In genomic region chr1:89987170-89987819, GRCh38 we compare ENCODE assay signal across 8 cellular contexts. TPM values are rescaled to one million over a fixed set of nuclear protein-coding genes. Genes with fewer than 3 reads are reported as not detected.
DNase-seq lines count a peak whose midpoint lies in the region; ATAC-seq, FAIRE-seq and TF ChIP-seq lines count a peak whose summit lies in the region.

No MANE protein-coding gene starts in this region.

- FAIRE-seq in keratinocyte (lab: Jason Lieb, UNC) = peak; percentile 98

- no peaks in the 10 kb centered on the region for H3K9me1 ChIP-seq in keratinocyte (ENCODE audit: control insufficient read depth, extremely low read depth, insufficient read depth, low read length)

- peaks cover 0 to 13% of the 10 kb centered on the region in 2 donors for H3K27me3 Mint-ChIP-seq in T-cell

- no peaks in the 10 kb centered on the region for H3K79me2 ChIP-seq in keratinocyte (ENCODE audit: control insufficient read depth, insufficient read depth, low read length)

- H3K4me1 Mint-ChIP-seq in T-cell = no peaks in the 10 kb centered on the region

- no peak overlapping the region for H3K27ac ChIP-seq in keratinocyte (ENCODE audit: control insufficient read depth, insufficient read depth, low read length)

- no peaks in the 10 kb centered on the region for H3K27me3 ChIP-seq in keratinocyte (ENCODE audit: control insufficient read depth, extremely low read depth, insufficient read depth, low read length)

- H3K4me3 Mint-ChIP-seq in T-cell = no peak overlapping the region

- TF ChIP-seq CTCF in GM12874 (IDR thresholded peaks at IDR 0.05; ENCODE audit: insufficient read depth, low read depth, low read length) (peak; percentile 75), cardiac fibroblast (IDR thresholded peaks at IDR 0.05; ENCODE audit: low read depth, low read length) (peak; percentile 82), keratinocyte (optimal IDR thresholded peaks at IDR 0.05 in 1 of 3, IDR thresholded peaks at IDR 0.05 in 1 of 3, conservative IDR thresholded peaks at IDR 0.05 in 1 of 3; ENCODE audit: extremely low read depth in 1 of 3, insufficient read depth in 2 of 3, low read length in 3 of 3) (peak; percentile 63 to 87 (median 67))

- no peaks in the 10 kb centered on the region for H3K36me3 ChIP-seq in keratinocyte (ENCODE audit: control insufficient read depth in 2 of 2, extremely low read depth in 1 of 2, insufficient read depth in 2 of 2, low read length in 2 of 2)

- H3K4me3 ChIP-seq in cardiac fibroblast (replicated peaks in 1 of 2; ENCODE audit: low read depth in 2 of 2, low read length in 2 of 2) (no peak overlapping the region), keratinocyte (ENCODE audit: control insufficient read depth in 2 of 3, extremely low read depth in 1 of 3, insufficient read depth in 2 of 3, low read depth in 1 of 3, low read length in 3 of 3) (no peak overlapping the region)

- ATAC-seq in HG02938 (IDR thresholded peaks at IDR 0.05; ENCODE audit: unreplicated experiment) (peak; percentile 71), T-cell (replicated peaks in 1 of 4) (peak; percentile 81 to 92 (median 88))

- CTCF ChIA-PET in T-cell (lab: Charles Lee) = interaction anchor here (0.6 to 2.9 kb wide), 14 partner anchors 9 to 505 kb away, joined by 3 to 9 read pairs (median 4); no protein-coding TSS in a partner anchor

- H3K4me2 ChIP-seq in keratinocyte (ENCODE audit: control insufficient read depth, extremely low read depth, insufficient read depth, low read depth, low read length) = no peak overlapping the region

- POLR2A ChIA-PET in T-cell (lab: Charles Lee) = interaction anchor here (0.6 to 1.4 kb wide), 4 partner anchors 10 to 416 kb away, joined by 3 to 8 read pairs (median 5); no protein-coding TSS in a partner anchor

- H3K9me3 ChIP-seq in keratinocyte (ENCODE audit: control insufficient read depth, low read depth, low read length) = no peaks in the 10 kb centered on the region

- peak overlapping the region; percentile 26 for H2AFZ ChIP-seq in keratinocyte (ENCODE audit: control insufficient read depth, low read length)

- DNase-seq in A172 (ENCODE audit: low spot score) (peak; percentile 54), NCI-H187 (lab: John Stamatoyannopoulos, UW) (peak; percentile 10 to 46), T-cell (peak in 28 of 34 experiments; percentile 17 to 60 (median 45)), cardiac fibroblast (ENCODE audit: low read depth in 2 of 2) (peak; percentile 87), keratinocyte (ENCODE audit: low read depth, low spot score) (no peak)
- peak; percentile 11 for DNase-seq in stimulated activated CD8-positive, alpha-beta memory T cell treated with anti-CD3 and anti-CD28 coated beads, Interleukin-2, amount 100 ng/mL, for 1 hour (ENCODE audit: low read depth in 2 of 2)

- no peak overlapping the region for H3K27ac Mint-ChIP-seq in T-cell

- dilution Hi-C loops in keratinocyte (cut with MboI; ENCODE audit: extremely low pct_ligation_motif_present, low sequenced_read_pairs) = no loop called here

- H3K9ac ChIP-seq in keratinocyte (ENCODE audit: control insufficient read depth, extremely low read depth, insufficient read depth, low read length) = no peak overlapping the region

- H3K9me3 Mint-ChIP-seq in T-cell = no peaks in the 10 kb centered on the region

- peaks cover 22% of the 10 kb centered on the region for H3K4me1 ChIP-seq in keratinocyte (ENCODE audit: control insufficient read depth, extremely low read depth, insufficient read depth, low read length)

- no peaks in the 10 kb centered on the region for H4K20me1 ChIP-seq in keratinocyte (ENCODE audit: control insufficient read depth, extremely low read depth, insufficient read depth, low read length)

- H3K36me3 Mint-ChIP-seq in T-cell = no peaks in the 10 kb centered on the region

RNA-seq across cellular contexts. Expression of gene ZNF326, which starts 7.6 kb away (rescaled TPM):
- total RNA-seq in A172 (2014; rRNA removed; shearing (Covaris generic)) = 1.2 and 3.2 TPM in 2 replicates
- 10 to 100 TPM; 16.4 to 41.3 (median 16.8) TPM for total RNA-seq in T-cell
- polyA plus RNA-seq in keratinocyte = 9.5 to 22.7 TPM (median 10.4 TPM) in 3 replicates
- polyA plus RNA-seq in keratinocyte (2011; ENCODE audit: low read depth) = 21.5 TPM
- polyA plus RNA-seq in keratinocyte (2011; cell fraction: cytosol; rRNA removed) = 6.6 and 9.7 TPM in 2 replicates
- polyA plus RNA-seq in keratinocyte (2011; cell fraction: nucleus; rRNA removed) = 16.3 and 26.5 TPM in 2 replicates
- polyA plus RNA-seq in keratinocyte (2012; ENCODE audit: low replicate concordance) = 8.9 and 16.6 TPM in 2 replicates
- 5.3 to 15.6 TPM (median 6.7 TPM) in 3 replicates for polyA minus RNA-seq in keratinocyte
- polyA minus RNA-seq in keratinocyte (2011; cell fraction: cytosol; rRNA and poly(A)+ RNA removed) = 6.1 TPM
- polyA minus RNA-seq in keratinocyte (2011; cell fraction: nucleus; rRNA and poly(A)+ RNA removed) = 15.5 and 22.0 TPM in 2 replicates
